Comparison of ENCODE assay signal across 23 cellular contexts in genomic region chr14:52683985-52684520, GRCh38. TPM values are rescaled to one million over a fixed set of nuclear protein-coding genes. Genes with fewer than 3 reads are reported as not detected.
DNase-seq lines count a peak whose midpoint lies in the region; ATAC-seq and TF ChIP-seq lines count a peak whose summit lies in the region.
"Had no signal": no experiment of that assay in that cellular context is flagged by ENCODE, and none has a peak within 500 bp of the region (broad histone marks: within the 10 kb centered on the region; RNA-seq: fewer than 3 reads in every experiment).

No MANE protein-coding gene starts in this region.

- no peaks in the 10 kb centered on the region for H3K9me3 Mint-ChIP-seq in activated naive CD4-positive, alpha-beta T cell treated with anti-CD3 and anti-CD28 coated beads for 36 hours
- H3K9me3 Mint-ChIP-seq in stimulated activated effector memory CD8-positive, alpha-beta T cell treated with anti-CD3 and anti-CD28 coated beads, Interleukin-12 subunit alpha, Interleukin-12 subunit beta, amount 100 ng/mL, for 72 hours: no peaks in the 10 kb centered on the region
- H3K9me3 Mint-ChIP-seq: dendritic cell treated with granulocyte-macrophage colony-stimulating factor and Interleukin-4, amounts not matched to agents 40 ng/mL and 50 ng/mL, for 4 days; neural crest cell had no signal

- H3K36me3 Mint-ChIP-seq in activated naive CD4-positive, alpha-beta T cell treated with anti-CD3 and anti-CD28 coated beads for 36 hours (ENCODE audit: low read depth): peaks cover 4% of the 10 kb centered on the region
- peaks cover 63% of the 10 kb centered on the region for H3K36me3 Mint-ChIP-seq in stimulated activated effector memory CD8-positive, alpha-beta T cell treated with anti-CD3 and anti-CD28 coated beads, Interleukin-12 subunit alpha, Interleukin-12 subunit beta, amount 100 ng/mL, for 72 hours

- ATAC-seq in esophagus mucosa (peak; percentile 12), gastroesophageal sphincter (no peak)
- ATAC-seq in stimulated activated effector memory CD8-positive, alpha-beta T cell treated with anti-CD3 and anti-CD28 coated beads, Interleukin-12 subunit alpha, Interleukin-12 subunit beta, amount 100 ng/mL, for 72 hours: no peak
- ATAC-seq: mucosa of descending colon, SK-N-SH treated with all-trans-retinoic acid at 6 μM for 48 hours had no signal

- intact Hi-C loops in activated naive CD4-positive, alpha-beta T cell treated with anti-CD3 and anti-CD28 coated beads for 36 hours (cut with micrococcal nuclease): no loop called here

- no peaks in the 10 kb centered on the region for H3K27me3 ChIP-seq in gastroesophageal sphincter
- H3K27me3 ChIP-seq: cardiac muscle cell had no signal

- no peak for TF ChIP-seq CTCF in gastroesophageal sphincter (IDR thresholded peaks at IDR 0.05)

- CTCF ChIA-PET in activated naive CD4-positive, alpha-beta T cell treated with anti-CD3 and anti-CD28 coated beads for 36 hours (lab: Charles Lee): interaction anchor here (0.6 to 0.7 kb wide), 2 partner anchors 8 to 25 kb away, joined by 3 read pairs; no protein-coding TSS in a partner anchor

- H3K4me3 Mint-ChIP-seq in activated naive CD4-positive, alpha-beta T cell treated with anti-CD3 and anti-CD28 coated beads for 36 hours: no peak overlapping the region
- no peak overlapping the region for H3K4me3 Mint-ChIP-seq in stimulated activated effector memory CD8-positive, alpha-beta T cell treated with anti-CD3 and anti-CD28 coated beads, Interleukin-12 subunit alpha, Interleukin-12 subunit beta, amount 100 ng/mL, for 72 hours
- H3K4me3 Mint-ChIP-seq: dendritic cell treated with granulocyte-macrophage colony-stimulating factor and Interleukin-4, amounts not matched to agents 40 ng/mL and 50 ng/mL, for 4 days; neural crest cell had no signal

- H3K9me3 ChIP-seq in gastroesophageal sphincter: no peaks in the 10 kb centered on the region
- H3K9me3 ChIP-seq: left ventricle myocardium inferior, mucosa of descending colon, prostate gland, thoracic aorta had no signal

- peak overlapping the region; percentile 63 for H3K27ac Mint-ChIP-seq in activated naive CD4-positive, alpha-beta T cell treated with anti-CD3 and anti-CD28 coated beads for 36 hours
- peak overlapping the region; percentile 24 for H3K27ac Mint-ChIP-seq in stimulated activated effector memory CD8-positive, alpha-beta T cell treated with anti-CD3 and anti-CD28 coated beads, Interleukin-12 subunit alpha, Interleukin-12 subunit beta, amount 100 ng/mL, for 72 hours
- H3K27ac Mint-ChIP-seq: dendritic cell treated with granulocyte-macrophage colony-stimulating factor and Interleukin-4, amounts not matched to agents 40 ng/mL and 50 ng/mL, for 4 days had no signal

- no peak for DNase-seq in activated naive CD4-positive, alpha-beta T cell treated with anti-CD3 and anti-CD28 coated beads for 36 hours
- DNase-seq in activated naive CD4-positive, alpha-beta T cell (lab: John Stamatoyannopoulos, UW): no peak
- peak; percentile 40 for DNase-seq in NCI-H69 (lab: John Stamatoyannopoulos, UW)
- no peak for DNase-seq in stimulated activated effector memory CD8-positive, alpha-beta T cell treated with anti-CD3 and anti-CD28 coated beads, Interleukin-12 subunit alpha, Interleukin-12 subunit beta, amount 100 ng/mL, for 72 hours (ENCODE audit: low spot score in 2 of 2)
- no peak for DNase-seq in glomerular visceral epithelial cell (ENCODE audit: extremely low spot score)
- DNase-seq in dermis blood vessel endothelial cell: no peak
- DNase-seq: activated effector memory CD4-positive, alpha-beta T cell treated with anti-CD3 and anti-CD28 coated beads, Interleukin-2, amount 50 U/mL, for 16 hours; amygdala; C1 segment of cervical spinal cord; H7; left ventricle myocardium inferior; mucosa of descending colon; NCI-H1105; NCI-H524 had no signal

- no peak for TF ChIP-seq POLR2A in gastroesophageal sphincter (IDR thresholded peaks at IDR 0.05)

- no peak overlapping the region for H3K4me3 ChIP-seq in gastroesophageal sphincter
- H3K4me3 ChIP-seq: cardiac muscle cell, left ventricle myocardium inferior, mucosa of descending colon, prostate gland, thoracic aorta had no signal

- peaks cover 0 to 23% of the 10 kb centered on the region in 2 donors for H3K36me3 ChIP-seq in gastroesophageal sphincter
- H3K36me3 ChIP-seq: cardiac muscle cell, prostate gland had no signal

- TF ChIP-seq EP300 in gastroesophageal sphincter (IDR thresholded peaks at IDR 0.05): no peak

- peaks cover 48% of the 10 kb centered on the region for H3K4me1 Mint-ChIP-seq in activated naive CD4-positive, alpha-beta T cell treated with anti-CD3 and anti-CD28 coated beads for 36 hours (ENCODE audit: low read depth)
- peaks cover 44% of the 10 kb centered on the region for H3K4me1 Mint-ChIP-seq in stimulated activated effector memory CD8-positive, alpha-beta T cell treated with anti-CD3 and anti-CD28 coated beads, Interleukin-12 subunit alpha, Interleukin-12 subunit beta, amount 100 ng/mL, for 72 hours

- peaks cover 0 to 17% (median 0%) of the 10 kb centered on the region in 3 donors for H3K4me1 ChIP-seq in gastroesophageal sphincter
- H3K4me1 ChIP-seq: prostate gland had no signal

- H3K27ac ChIP-seq in gastroesophageal sphincter: no peak overlapping the region
- H3K27ac ChIP-seq: cardiac muscle cell, left ventricle myocardium inferior, prostate gland, RWPE1, thoracic aorta had no signal

- 54 to 56% methylated on average over 1 to 2 of the region's 2 CpGs for WGBS in gastroesophageal sphincter (ENCODE audit: low coverage in 1 of 2), 2 donors

- H3K27me3 Mint-ChIP-seq in activated naive CD4-positive, alpha-beta T cell treated with anti-CD3 and anti-CD28 coated beads for 36 hours (ENCODE audit: low read depth): no peaks in the 10 kb centered on the region
- H3K27me3 Mint-ChIP-seq: dendritic cell treated with granulocyte-macrophage colony-stimulating factor and Interleukin-4, amounts not matched to agents 40 ng/mL and 50 ng/mL, for 4 days had no signal

RNA-seq across cellular contexts. Expression of gene ERO1A, which starts 11.3 kb away (rescaled TPM):
- total RNA-seq in activated naive CD4-positive, alpha-beta T cell treated with anti-CD3 and anti-CD28 coated beads for 36 hours: 10 to 100 TPM; 87.4 to 90.4 TPM
- total RNA-seq in esophagus mucosa: 271 TPM
- 10 to 100 TPM; 41.9 to 55.1 (median 45.3) TPM for total RNA-seq in gastroesophageal sphincter
- 105 and 122 TPM in 2 replicates for total RNA-seq in dermis blood vessel endothelial cell

RNA-seq across cellular contexts. Expression of gene PSMC6, which starts 22.9 kb away (rescaled TPM):
- total RNA-seq in activated naive CD4-positive, alpha-beta T cell treated with anti-CD3 and anti-CD28 coated beads for 36 hours: 100 to 1,000 TPM; 103 to 114 TPM
- 66.8 TPM for total RNA-seq in esophagus mucosa
- total RNA-seq in gastroesophageal sphincter: 100 to 1,000 TPM in 1 of 4 donors, 10 to 100 TPM in 3; 63.1 to 103 (median 74.1) TPM
- total RNA-seq in dermis blood vessel endothelial cell: 129 and 168 TPM in 2 replicates

RNA-seq across cellular contexts. Expression of gene STYX, which starts 45.9 kb away (rescaled TPM):
- 10 to 100 TPM; 13.3 to 14.1 TPM for total RNA-seq in activated naive CD4-positive, alpha-beta T cell treated with anti-CD3 and anti-CD28 coated beads for 36 hours
- total RNA-seq in esophagus mucosa (13.7 TPM), gastroesophageal sphincter (10 to 100 TPM; 19.3 to 26.1 (median 22.5) TPM), dermis blood vessel endothelial cell (23.8 and 25.8 TPM in 2 replicates)
